Comparison of ENCODE assay signal across 18 cellular contexts in the genomic region with DNA sequence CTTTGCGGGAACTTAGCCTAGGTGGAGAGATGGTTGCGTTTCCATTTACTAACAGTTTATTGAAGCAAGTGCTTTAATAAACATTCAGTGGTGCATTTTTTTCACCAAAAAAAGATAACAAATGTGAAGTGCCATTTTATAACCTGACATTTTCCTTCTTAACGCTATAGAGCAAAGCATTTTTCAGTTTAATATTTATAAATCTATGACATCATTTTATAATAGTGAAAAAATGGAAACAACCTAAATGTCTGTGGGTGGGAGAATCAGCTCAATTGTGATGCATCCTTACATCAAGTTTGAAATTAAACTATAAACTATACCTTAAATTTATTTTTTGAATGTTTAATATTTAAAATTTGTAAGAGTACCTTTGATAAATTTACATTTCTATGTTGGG.
DNase-seq lines count a peak whose midpoint lies in the region; ATAC-seq and TF ChIP-seq lines count a peak whose summit lies in the region.
"Had no signal": no experiment of that assay in that cellular context is flagged by ENCODE, and none has a peak within 500 bp of the region (broad histone marks: within the 10 kb centered on the region; RNA-seq: fewer than 3 reads in every experiment).

No MANE protein-coding gene starts in this region.

- no peak for ATAC-seq in activated T-helper 17 cell treated with anti-CD3 and anti-CD28 coated beads, Interleukin-2, amount 50 U/mL, for 72 hours (replicated peaks)
- no peak for ATAC-seq in gastroesophageal sphincter
- no peak for ATAC-seq in GM21576 (IDR thresholded peaks at IDR 0.05; ENCODE audit: unreplicated experiment)

- H3K27ac Mint-ChIP-seq in activated T-helper 17 cell treated with anti-CD3 and anti-CD28 coated beads, Interleukin-2, amount 50 U/mL, for 72 hours = peak overlapping the region; percentile 15
- H3K27ac Mint-ChIP-seq in dendritic cell treated with granulocyte-macrophage colony-stimulating factor and Interleukin-4, amounts not matched to agents 40 ng/mL and 50 ng/mL, for 4 days = peak overlapping the region; percentile 74
- H3K27ac Mint-ChIP-seq: CD4-positive, CD25-positive, alpha-beta regulatory T cell had no signal

- H3K4me3 ChIP-seq in HEK293 (ENCODE audit: low read depth, low read length) = no peak overlapping the region
- H3K4me3 ChIP-seq in parathyroid adenoma (ENCODE audit: low read depth, low read length) = no peak overlapping the region
- H3K4me3 ChIP-seq in gastroesophageal sphincter = no peak overlapping the region
- H3K4me3 ChIP-seq: BLaER1 had no signal

- H3K9me3 Mint-ChIP-seq in activated T-helper 17 cell treated with anti-CD3 and anti-CD28 coated beads, Interleukin-2, amount 50 U/mL, for 72 hours = no peaks in the 10 kb centered on the region
- H3K9me3 Mint-ChIP-seq in dendritic cell treated with granulocyte-macrophage colony-stimulating factor and Interleukin-4, amounts not matched to agents 40 ng/mL and 50 ng/mL, for 4 days = no peaks in the 10 kb centered on the region
- H3K9me3 Mint-ChIP-seq: CD14-positive monocyte; CD4-positive, alpha-beta memory T cell; CD8-positive, alpha-beta memory T cell had no signal

- H3K4me2 ChIP-seq in parathyroid adenoma (ENCODE audit: low read length) = no peak overlapping the region
- H3K4me2 ChIP-seq: BLaER1 had no signal

- WGBS in gastroesophageal sphincter (ENCODE audit: low coverage in 1 of 2), 2 donors = 55 to 60% methylated on average over 3 of the region's 3 CpGs

- POLR2A ChIA-PET in HEK293 (lab: Yijun Ruan, JAX) = interaction anchor here (1.7 kb wide), 1 partner anchor 156 kb away, joined by 6 read pairs; no protein-coding TSS in a partner anchor

- intact Hi-C loops in dendritic cell treated with granulocyte-macrophage colony-stimulating factor and Interleukin-4, amounts not matched to agents 40 ng/mL and 50 ng/mL, for 4 days (cut with micrococcal nuclease) = loop anchor here (2.0 to 10.0 kb wide), 4 partner anchors 155 to 423 kb away; a partner anchor contains a TSS

- H3K9ac ChIP-seq in parathyroid adenoma = no peak overlapping the region
- H3K9ac ChIP-seq: BLaER1 had no signal

- H3K36me3 Mint-ChIP-seq in activated T-helper 17 cell treated with anti-CD3 and anti-CD28 coated beads, Interleukin-2, amount 50 U/mL, for 72 hours (ENCODE audit: low read depth) = no peaks in the 10 kb centered on the region
- no peaks in the 10 kb centered on the region for H3K36me3 Mint-ChIP-seq in dendritic cell treated with granulocyte-macrophage colony-stimulating factor and Interleukin-4, amounts not matched to agents 40 ng/mL and 50 ng/mL, for 4 days (ENCODE audit: low read depth)
- H3K36me3 Mint-ChIP-seq: CD14-positive monocyte; CD4-positive, alpha-beta memory T cell; CD4-positive, CD25-positive, alpha-beta regulatory T cell; CD8-positive, alpha-beta memory T cell had no signal

- H3K36me3 ChIP-seq in HEK293 (ENCODE audit: control insufficient read depth in 2 of 2, insufficient read depth in 1 of 2, low read length in 2 of 2) (no peaks in the 10 kb centered on the region), parathyroid adenoma (ENCODE audit: control insufficient read depth, insufficient read depth, low read length) (no peaks in the 10 kb centered on the region), gastroesophageal sphincter (no peaks in the 10 kb centered on the region)
- H3K36me3 ChIP-seq: BE2C, BLaER1 had no signal

- no peak for TF ChIP-seq POLR2A in gastroesophageal sphincter (IDR thresholded peaks at IDR 0.05)

- H3K27me3 Mint-ChIP-seq in activated T-helper 17 cell treated with anti-CD3 and anti-CD28 coated beads, Interleukin-2, amount 50 U/mL, for 72 hours = no peaks in the 10 kb centered on the region
- H3K27me3 Mint-ChIP-seq in dendritic cell treated with granulocyte-macrophage colony-stimulating factor and Interleukin-4, amounts not matched to agents 40 ng/mL and 50 ng/mL, for 4 days = no peaks in the 10 kb centered on the region

- CTCF ChIA-PET in HEK293 (lab: Yijun Ruan, JAX) = interaction anchor here (0.7 to 2.7 kb wide), 6 partner anchors 99 to 713 kb away, joined by 3 to 20 read pairs (median 4); no protein-coding TSS in a partner anchor

- peaks cover 11% of the 10 kb centered on the region for H3K4me1 Mint-ChIP-seq in activated T-helper 17 cell treated with anti-CD3 and anti-CD28 coated beads, Interleukin-2, amount 50 U/mL, for 72 hours
- H3K4me1 Mint-ChIP-seq in dendritic cell treated with granulocyte-macrophage colony-stimulating factor and Interleukin-4, amounts not matched to agents 40 ng/mL and 50 ng/mL, for 4 days (ENCODE audit: low read depth) = peaks cover 51% of the 10 kb centered on the region

- peaks cover 30% of the 10 kb centered on the region for H3K79me2 ChIP-seq in parathyroid adenoma

- no peak for TF ChIP-seq EP300 in gastroesophageal sphincter (IDR thresholded peaks at IDR 0.05)

- DNase-seq in stimulated activated CD8-positive, alpha-beta memory T cell treated with anti-CD3 and anti-CD28 coated beads, Interleukin-4, amount 100 ng/mL, for 48 hours = no peak
- DNase-seq: 8988T; ACHN; BE2C; CD4-positive, CD25-positive, alpha-beta regulatory T cell; COR-L47; DND-41; EL had no signal

- no peak overlapping the region for H2AFZ ChIP-seq in parathyroid adenoma

- no peak overlapping the region for H3K27ac ChIP-seq in HEK293 (ENCODE audit: extremely low read depth, low read depth, low read length)
- peak overlapping the region; percentile 94 for H3K27ac ChIP-seq in parathyroid adenoma
- no peak overlapping the region for H3K27ac ChIP-seq in gastroesophageal sphincter
- H3K27ac ChIP-seq: BLaER1 had no signal

- H3K27me3 ChIP-seq in parathyroid adenoma (ENCODE audit: control insufficient read depth, insufficient read depth, low read length) = no peaks in the 10 kb centered on the region
- H3K27me3 ChIP-seq in gastroesophageal sphincter = peaks cover 9% of the 10 kb centered on the region
- H3K27me3 ChIP-seq: BLaER1 had no signal

- H3K4me3 Mint-ChIP-seq in activated T-helper 17 cell treated with anti-CD3 and anti-CD28 coated beads, Interleukin-2, amount 50 U/mL, for 72 hours = peak overlapping the region; percentile 9
- H3K4me3 Mint-ChIP-seq in dendritic cell treated with granulocyte-macrophage colony-stimulating factor and Interleukin-4, amounts not matched to agents 40 ng/mL and 50 ng/mL, for 4 days = no peak overlapping the region
- H3K4me3 Mint-ChIP-seq: CD4-positive, alpha-beta memory T cell; CD4-positive, CD25-positive, alpha-beta regulatory T cell; CD8-positive, alpha-beta memory T cell had no signal

- TF ChIP-seq CTCF in HEK293 (tag by site-specific recombination; IDR thresholded peaks at IDR 0.05) (no peak), parathyroid adenoma (IDR thresholded peaks at IDR 0.05) (no peak), gastroesophageal sphincter (IDR thresholded peaks at IDR 0.05) (no peak)

- no peaks in the 10 kb centered on the region for H3K9me3 ChIP-seq in HEK293 (ENCODE audit: control insufficient read depth, insufficient read depth, low read depth, low read length)
- H3K9me3 ChIP-seq in parathyroid adenoma (ENCODE audit: control insufficient read depth, low read length) = no peaks in the 10 kb centered on the region
- no peaks in the 10 kb centered on the region for H3K9me3 ChIP-seq in gastroesophageal sphincter
- H3K9me3 ChIP-seq: BE2C, BLaER1 had no signal

- H3K4me1 ChIP-seq in HEK293 (ENCODE audit: control insufficient read depth, insufficient read depth, low read length) (no peaks in the 10 kb centered on the region), parathyroid adenoma (peaks cover 67% of the 10 kb centered on the region), gastroesophageal sphincter (no peaks in the 10 kb centered on the region)
- H3K4me1 ChIP-seq: BE2C, BLaER1 had no signal

TF ChIP-seq in HEK293, 187 proteins besides CTCF, POLR2A, EP300 and RAD21 (continues in another document):
- TF ChIP-seq, protein P1, sequence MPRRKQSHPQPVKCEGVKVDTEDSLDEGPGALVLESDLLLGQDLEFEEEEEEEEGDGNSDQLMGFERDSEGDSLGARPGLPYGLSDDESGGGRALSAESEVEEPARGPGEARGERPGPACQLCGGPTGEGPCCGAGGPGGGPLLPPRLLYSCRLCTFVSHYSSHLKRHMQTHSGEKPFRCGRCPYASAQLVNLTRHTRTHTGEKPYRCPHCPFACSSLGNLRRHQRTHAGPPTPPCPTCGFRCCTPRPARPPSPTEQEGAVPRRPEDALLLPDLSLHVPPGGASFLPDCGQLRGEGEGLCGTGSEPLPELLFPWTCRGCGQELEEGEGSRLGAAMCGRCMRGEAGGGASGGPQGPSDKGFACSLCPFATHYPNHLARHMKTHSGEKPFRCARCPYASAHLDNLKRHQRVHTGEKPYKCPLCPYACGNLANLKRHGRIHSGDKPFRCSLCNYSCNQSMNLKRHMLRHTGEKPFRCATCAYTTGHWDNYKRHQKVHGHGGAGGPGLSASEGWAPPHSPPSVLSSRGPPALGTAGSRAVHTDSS (tag by site-specific recombination; IDR thresholded peaks at IDR 0.05) = no peak
- TF ChIP-seq, protein P2, sequence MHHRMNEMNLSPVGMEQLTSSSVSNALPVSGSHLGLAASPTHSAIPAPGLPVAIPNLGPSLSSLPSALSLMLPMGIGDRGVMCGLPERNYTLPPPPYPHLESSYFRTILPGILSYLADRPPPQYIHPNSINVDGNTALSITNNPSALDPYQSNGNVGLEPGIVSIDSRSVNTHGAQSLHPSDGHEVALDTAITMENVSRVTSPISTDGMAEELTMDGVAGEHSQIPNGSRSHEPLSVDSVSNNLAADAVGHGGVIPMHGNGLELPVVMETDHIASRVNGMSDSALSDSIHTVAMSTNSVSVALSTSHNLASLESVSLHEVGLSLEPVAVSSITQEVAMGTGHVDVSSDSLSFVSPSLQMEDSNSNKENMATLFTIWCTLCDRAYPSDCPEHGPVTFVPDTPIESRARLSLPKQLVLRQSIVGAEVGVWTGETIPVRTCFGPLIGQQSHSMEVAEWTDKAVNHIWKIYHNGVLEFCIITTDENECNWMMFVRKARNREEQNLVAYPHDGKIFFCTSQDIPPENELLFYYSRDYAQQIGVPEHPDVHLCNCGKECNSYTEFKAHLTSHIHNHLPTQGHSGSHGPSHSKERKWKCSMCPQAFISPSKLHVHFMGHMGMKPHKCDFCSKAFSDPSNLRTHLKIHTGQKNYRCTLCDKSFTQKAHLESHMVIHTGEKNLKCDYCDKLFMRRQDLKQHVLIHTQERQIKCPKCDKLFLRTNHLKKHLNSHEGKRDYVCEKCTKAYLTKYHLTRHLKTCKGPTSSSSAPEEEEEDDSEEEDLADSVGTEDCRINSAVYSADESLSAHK (tag by site-specific recombination; IDR thresholded peaks at IDR 0.05) = no peak
- no peak for TF ChIP-seq ZNF544 (tag by site-specific recombination; IDR thresholded peaks at IDR 0.05)
- TF ChIP-seq ZNF354C (tag by site-specific recombination; IDR thresholded peaks at IDR 0.05; ENCODE audit: borderline replicate concordance, low read depth) = no peak
